ENCODE assay signal across 1 cellular context in genomic region chr9:38018230-38018963, GRCh38.
TF ChIP-seq lines count a peak whose summit lies in the region.

No MANE protein-coding gene starts in this region.

TF ChIP-seq in H1, 55 proteins besides CTCF, POLR2A, EP300 and RAD21 (continued from another document):
- TF ChIP-seq E2F6 (IDR thresholded peaks at IDR 0.05) (no peak), YY1 (IDR thresholded peaks at IDR 0.05; ENCODE audit: low read depth, low read length) (no peak), FOSL1 (IDR thresholded peaks at IDR 0.05; ENCODE audit: insufficient read depth, low read depth, low read length) (no peak), SP1 (IDR thresholded peaks at IDR 0.05; ENCODE audit: low read depth, low read length) (no peak), CREB1 (IDR thresholded peaks at IDR 0.05) (no peak), CHD7 (IDR thresholded peaks at IDR 0.05; ENCODE audit: insufficient replicate concordance, low read length) (no peak), KDM4A (IDR thresholded peaks at IDR 0.05; ENCODE audit: low read depth, low read length, severe bottlenecking) (no peak), BCL11A (IDR thresholded peaks at IDR 0.05; ENCODE audit: low read depth in 2 of 2, low read length in 2 of 2) (no peak), ATF2 (IDR thresholded peaks at IDR 0.05; ENCODE audit: low read length) (no peak), TAF7 (optimal IDR thresholded peaks at IDR 0.05; ENCODE audit: borderline replicate concordance, low read depth, low read length) (no peak), JUND (IDR thresholded peaks at IDR 0.05; ENCODE audit: low read length) (no peak), GTF2F1 (IDR thresholded peaks at IDR 0.05; ENCODE audit: borderline replicate concordance, low read depth, low read length) (no peak), SIX5 (IDR thresholded peaks at IDR 0.05; ENCODE audit: low read depth, low read length) (no peak)
